ENCODE assay signal across 36 cellular contexts in the genomic region with DNA sequence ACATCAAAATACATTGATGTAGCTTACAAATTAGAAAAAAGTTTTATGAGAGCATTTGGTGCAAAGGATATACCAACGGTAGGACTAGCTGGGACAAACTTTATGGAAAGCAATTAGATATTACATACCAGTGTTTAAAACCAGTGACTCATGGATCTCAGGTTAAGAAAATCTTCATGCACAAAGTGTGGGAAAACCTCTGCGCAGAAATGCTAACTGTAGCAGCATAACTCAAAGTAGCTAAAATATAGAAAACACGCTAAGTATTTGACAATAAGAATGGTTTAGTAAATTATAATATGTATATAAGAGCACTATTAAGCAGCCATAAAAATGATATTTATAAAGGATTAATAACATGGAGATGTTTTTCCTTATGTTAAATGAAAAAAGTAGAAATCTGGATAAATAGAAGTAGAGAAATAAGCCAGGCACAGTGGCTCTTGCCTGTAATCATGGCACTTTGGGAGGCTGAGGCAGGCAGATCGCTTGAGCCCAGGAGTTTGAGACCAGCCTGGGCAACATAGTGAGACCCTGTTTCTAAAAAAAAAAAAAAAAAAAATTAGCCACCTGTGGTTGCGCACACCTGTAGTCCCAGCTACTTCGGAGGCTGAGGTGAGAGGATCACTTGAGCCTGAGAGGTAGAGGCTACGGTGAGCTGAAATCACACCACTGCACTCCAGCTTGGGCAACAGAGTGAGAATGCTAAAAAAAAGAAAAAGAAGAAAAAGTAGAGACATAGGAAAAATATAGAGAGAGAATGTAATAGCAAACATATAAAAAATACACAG.
"Had no signal": no experiment of that assay in that cellular context is flagged by ENCODE, and none has a peak within 500 bp of the region (broad histone marks: within the 10 kb centered on the region; RNA-seq: fewer than 3 reads in every experiment).

No MANE protein-coding gene starts in this region.

- H3K27me3 Mint-ChIP-seq: activated T-helper 17 cell treated with anti-CD3 and anti-CD28 coated beads, Interleukin-2, amount 50 U/mL, for 72 hours had no signal

- H3K36me3 Mint-ChIP-seq: activated naive CD8-positive, alpha-beta T cell treated with anti-CD3 and anti-CD28 coated beads for 36 hours had no signal

- DNase-seq: activated B cell treated with CpG ODN at 0.5 μM for 24 hours; activated CD4-positive, alpha-beta memory T cell treated with anti-CD3 and anti-CD28 coated beads for 36 hours; activated CD4-positive, alpha-beta T cell treated with anti-CD3 and anti-CD28 coated beads for 4 hours; activated CD4-positive, alpha-beta T cell treated with anti-CD3 and anti-CD28 coated beads, Interleukin-2, amount 10 ng/mL, durations not matched to agents 24 days and 14 days; activated CD4-positive, alpha-beta T cell treated with anti-CD3 and anti-CD28 coated beads, Interleukin-2, amount 50 U/mL, for 1 hour; activated CD4-positive, alpha-beta T cell treated with anti-CD3 and anti-CD28 coated beads, Interleukin-2, amount 50 U/mL, for 4 hours; activated CD4-positive, CD25-positive, alpha-beta regulatory T cell treated with anti-CD3 and anti-CD28 coated beads, Interleukin-2, amount 50 U/mL, for 72 hours; activated CD8-positive, alpha-beta memory T cell treated with anti-CD3 and anti-CD28 coated beads, Interleukin-2, amount 50 U/mL, for 4 hours; activated CD8-positive, alpha-beta T cell treated with anti-CD3 and anti-CD28 coated beads for 36 hours; activated effector memory CD4-positive, alpha-beta T cell treated with anti-CD3 and anti-CD28 coated beads, Interleukin-2, amount 50 U/mL, for 16 hours; activated gamma-delta T cell treated with Interleukin-2 at 50 U/mL for 16 hours; activated naive CD4-positive, alpha-beta T cell; activated naive CD4-positive, alpha-beta T cell treated with anti-CD3 and anti-CD28 coated beads for 36 hours; activated naive CD4-positive, alpha-beta T cell treated with anti-CD3 and anti-CD28 coated beads, Interleukin-2, amount 50 U/mL, for 16 hours; activated naive CD8-positive, alpha-beta T cell treated with anti-CD3 and anti-CD28 coated beads for 36 hours; activated T-cell treated with anti-CD3 and anti-CD28 coated beads for 4 hours; activated T-cell treated with anti-CD3 and anti-CD28 coated beads, Interleukin-2, amount 50 U/mL, for 1 hour; activated T-cell treated with anti-CD3 and anti-CD28 coated beads, Interleukin-2, amount 50 U/mL, for 4 hours; activated T-cell treated with anti-CD3 and anti-CD28 coated beads, Interleukin-2, amount 50 U/mL, for 72 hours; adrenal gland; amniotic stem cell; aorta; body of pancreas; brain microvascular endothelial cell; central memory CD4-positive, alpha-beta T cell; T-cell; T-helper 2 cell; T-helper 9 cell had no signal

- H3K4me1 Mint-ChIP-seq: activated CD4-positive, alpha-beta T cell treated with anti-CD3 and anti-CD28 coated beads, Interleukin-2, amount 10 ng/mL, durations not matched to agents 24 days and 14 days; activated naive CD8-positive, alpha-beta T cell treated with anti-CD3 and anti-CD28 coated beads for 36 hours had no signal

- H3K27me3 ChIP-seq: body of pancreas, brain microvascular endothelial cell, breast epithelium had no signal

- H3K4me1 ChIP-seq: adrenal gland, body of pancreas, breast epithelium had no signal

- H3K36me3 ChIP-seq: adrenal gland, brain microvascular endothelial cell, breast epithelium had no signal

- H3K9me3 ChIP-seq: body of pancreas, breast epithelium had no signal

- H3K27ac Mint-ChIP-seq: activated B cell treated with CpG ODN at 0.5 μM for 24 hours; activated CD4-positive, alpha-beta memory T cell treated with anti-CD3 and anti-CD28 coated beads for 36 hours; activated CD4-positive, alpha-beta T cell treated with anti-CD3 and anti-CD28 coated beads, Interleukin-2, amount 10 ng/mL, durations not matched to agents 24 days and 14 days; activated CD8-positive, alpha-beta T cell treated with anti-CD3 and anti-CD28 coated beads for 36 hours; activated naive CD4-positive, alpha-beta T cell treated with anti-CD3 and anti-CD28 coated beads for 36 hours; activated naive CD8-positive, alpha-beta T cell treated with anti-CD3 and anti-CD28 coated beads for 36 hours; activated T-cell treated with anti-CD3 and anti-CD28 coated beads, Interleukin-2, amount 50 U/mL, for 72 hours; activated T-helper 1 cell treated with anti-CD3 and anti-CD28 coated beads, Interleukin-12 subunit alpha, Interleukin-12 subunit beta, Interleukin-2, Interleukin-4 antibody, amounts not matched to agents 30 ng/mL and 10 ng/mL and 1 ng/mL, durations not matched to agents 14 hours and 24 hours and 36 hours; activated T-helper 17 cell treated with anti-CD3 and anti-CD28 coated beads, Interleukin-2, amount 50 U/mL, for 72 hours; T-cell; T-helper 2 cell treated with Interferon-gamma antibody and Interleukin-4, amounts not matched to agents 5 μg/mL and 100 μg/mL, for 36 hours had no signal

- FAIRE-seq: astrocyte, TTC549 had no signal

- ATAC-seq: activated CD8-positive, alpha-beta T cell treated with anti-CD3 and anti-CD28 coated beads for 36 hours; activated naive CD4-positive, alpha-beta T cell treated with anti-CD3 and anti-CD28 coated beads, Interleukin-2, amount 50 U/mL, for 72 hours; activated T-cell treated with anti-CD3 and anti-CD28 coated beads, Interleukin-2, amount 50 U/mL, for 4 hours; activated T-cell treated with anti-CD3 and anti-CD28 coated beads, Interleukin-2, amount 50 U/mL, for 72 hours; activated T-helper 17 cell treated with anti-CD3 and anti-CD28 coated beads, Interleukin-2, amount 50 U/mL, for 72 hours; body of pancreas; T-cell had no signal

- H3K4me3 ChIP-seq: adrenal gland, body of pancreas, breast epithelium had no signal

- H3K4me3 Mint-ChIP-seq: activated B cell treated with CpG ODN at 0.5 μM for 24 hours; activated CD4-positive, alpha-beta memory T cell treated with anti-CD3 and anti-CD28 coated beads for 36 hours; activated CD4-positive, alpha-beta T cell treated with anti-CD3 and anti-CD28 coated beads, Interleukin-2, amount 10 ng/mL, durations not matched to agents 24 days and 14 days; activated CD8-positive, alpha-beta T cell treated with anti-CD3 and anti-CD28 coated beads for 36 hours; activated naive CD4-positive, alpha-beta T cell treated with anti-CD3 and anti-CD28 coated beads for 36 hours; activated naive CD8-positive, alpha-beta T cell treated with anti-CD3 and anti-CD28 coated beads for 36 hours; activated T-cell treated with anti-CD3 and anti-CD28 coated beads, Interleukin-2, amount 50 U/mL, for 4 hours; activated T-cell treated with anti-CD3 and anti-CD28 coated beads, Interleukin-2, amount 50 U/mL, for 72 hours; activated T-helper 1 cell treated with anti-CD3 and anti-CD28 coated beads, Interleukin-12 subunit alpha, Interleukin-12 subunit beta, Interleukin-2, Interleukin-4 antibody, amounts not matched to agents 30 ng/mL and 10 ng/mL and 1 ng/mL, durations not matched to agents 14 hours and 24 hours and 36 hours; activated T-helper 17 cell treated with anti-CD3 and anti-CD28 coated beads, Interleukin-2, amount 50 U/mL, for 72 hours; T-cell; T-helper 2 cell treated with Interferon-gamma antibody and Interleukin-4, amounts not matched to agents 5 μg/mL and 100 μg/mL, for 36 hours had no signal

- H3K27ac ChIP-seq: adrenal gland, body of pancreas, brain microvascular endothelial cell, breast epithelium, VCaP had no signal
